In genomic region chr2:105327690-105328089, GRCh38 we compare ENCODE assay signal across 13 cellular contexts. TPM values are rescaled to one million over a fixed set of nuclear protein-coding genes. Genes with fewer than 3 reads are reported as not detected.
DNase-seq lines count a peak whose midpoint lies in the region; ATAC-seq and TF ChIP-seq lines count a peak whose summit lies in the region.
"Had no signal": no experiment of that assay in that cellular context is flagged by ENCODE, and none has a peak within 500 bp of the region (broad histone marks: within the 10 kb centered on the region; RNA-seq: fewer than 3 reads in every experiment).

No MANE protein-coding gene starts in this region.

- H3K27me3 Mint-ChIP-seq in CD4-positive, CD25-positive, alpha-beta regulatory T cell = no peaks in the 10 kb centered on the region
- H3K27me3 Mint-ChIP-seq in HFFc6 (ENCODE audit: insufficient read depth) (no peaks in the 10 kb centered on the region; the same call in 1 of the 2 replicates), nephron (ENCODE audit: low read depth) (peaks cover 3% of the 10 kb centered on the region)

- peak overlapping the region; percentile 85 for H3K4me3 ChIP-seq in CD4-positive, CD25-positive, alpha-beta regulatory T cell (ENCODE audit: low read depth, low read length)
- no peak overlapping the region for H3K4me3 ChIP-seq in adrenal gland

- peak overlapping the region; percentile 86 to 96 (median 94) for H3K4me3 Mint-ChIP-seq in CD4-positive, CD25-positive, alpha-beta regulatory T cell
- peak overlapping the region; percentile 89 for H3K4me3 Mint-ChIP-seq in HFFc6
- peak overlapping the region; percentile 84 to 99 (median 93) for H3K4me3 Mint-ChIP-seq in nephron

- no peak for TF ChIP-seq POLR2A in adrenal gland (IDR thresholded peaks at IDR 0.05)

- intact Hi-C loops in adrenal gland (cut with DNase I) = no loop called here

- H3K9me3 ChIP-seq in CD4-positive, CD25-positive, alpha-beta regulatory T cell (ENCODE audit: control insufficient read depth in 2 of 2, low read length in 2 of 2) = no peaks in the 10 kb centered on the region
- no peaks in the 10 kb centered on the region for H3K9me3 ChIP-seq in adrenal gland (replicated peaks in 1 of 3)
- H3K9me3 ChIP-seq: transverse colon had no signal

- no peak for TF ChIP-seq CTCF in HFFc6 (IDR thresholded peaks at IDR 0.05)
- no peak for TF ChIP-seq CTCF in adrenal gland (IDR thresholded peaks at IDR 0.05)
- no peak for TF ChIP-seq CTCF in nephron (IDR thresholded peaks at IDR 0.05; ENCODE audit: unreplicated experiment in 3 of 3)

- H3K36me3 ChIP-seq in CD4-positive, CD25-positive, alpha-beta regulatory T cell (ENCODE audit: control insufficient read depth, insufficient read depth, low read length) = peaks cover 8% of the 10 kb centered on the region
- H3K36me3 ChIP-seq in adrenal gland (replicated peaks in 1 of 2) = no peaks in the 10 kb centered on the region
- H3K36me3 ChIP-seq: transverse colon had no signal

- H3K27ac ChIP-seq in CD4-positive, CD25-positive, alpha-beta regulatory T cell (ENCODE audit: insufficient read depth, low read length, poor library complexity, severe bottlenecking) = no peak overlapping the region
- H3K27ac ChIP-seq in adrenal gland = peak overlapping the region in 4 of 5 donors; percentile 27 to 97 (median 68)

- DNase-seq in CD4-positive, CD25-positive, alpha-beta regulatory T cell = no peak
- DNase-seq in HFFc6 (no peak), adrenal gland (no peak), HuH-7.5 (ENCODE audit: low spot score) (no peak), NCI-H2196 treated with DMSO at 0.1 percent for 48 hours (lab: John Stamatoyannopoulos, UW; ENCODE audit: unreplicated experiment) (no peak), MV-4-11 (lab: John Stamatoyannopoulos, UW) (no peak)
- DNase-seq: activated effector memory CD4-positive, alpha-beta T cell treated with Interleukin-2 at 50 U/mL for 16 hours; effector CD4-positive, alpha-beta T cell; NCI-H524; stimulated activated CD4-positive, alpha-beta T cell treated with anti-CD3 and anti-CD28 coated beads, Interleukin-4, amount 100 ng/mL, for 24 hours; transverse colon had no signal

- peaks cover 26% of the 10 kb centered on the region for H3K4me1 ChIP-seq in CD4-positive, CD25-positive, alpha-beta regulatory T cell (ENCODE audit: control insufficient read depth, insufficient read depth, low read length, poor library complexity, severe bottlenecking)
- peaks cover 8 to 30% of the 10 kb centered on the region in 2 donors for H3K4me1 ChIP-seq in adrenal gland (replicated peaks in 1 of 2)

- no peaks in the 10 kb centered on the region for H3K9me3 Mint-ChIP-seq in CD4-positive, CD25-positive, alpha-beta regulatory T cell
- H3K9me3 Mint-ChIP-seq in HFFc6 = no peaks in the 10 kb centered on the region
- no peaks in the 10 kb centered on the region for H3K9me3 Mint-ChIP-seq in nephron

- 61 to 76% (median 69%) methylated on average over 2 of the region's 2 CpGs for WGBS in adrenal gland, 4 donors

- peak overlapping the region; percentile 62 to 95 (median 95) for H3K27ac Mint-ChIP-seq in CD4-positive, CD25-positive, alpha-beta regulatory T cell
- H3K27ac Mint-ChIP-seq in HFFc6 = peak overlapping the region; percentile 77
- peak overlapping the region; percentile 91 to 97 (median 95) for H3K27ac Mint-ChIP-seq in nephron

- H3K36me3 Mint-ChIP-seq in CD4-positive, CD25-positive, alpha-beta regulatory T cell = peaks cover 13% of the 10 kb centered on the region
- H3K36me3 Mint-ChIP-seq in HFFc6 (ENCODE audit: low read depth) = peaks cover 3% of the 10 kb centered on the region; the same call in 1 of the 2 replicates
- H3K36me3 Mint-ChIP-seq in nephron (ENCODE audit: low read depth) = no peaks in the 10 kb centered on the region

- peaks cover 21 to 67% (median 40%) of the 10 kb centered on the region in 4 donors for H3K4me1 Mint-ChIP-seq in CD4-positive, CD25-positive, alpha-beta regulatory T cell
- peaks cover 76% of the 10 kb centered on the region for H3K4me1 Mint-ChIP-seq in HFFc6 (ENCODE audit: low read depth)
- H3K4me1 Mint-ChIP-seq in nephron = peaks cover 37% of the 10 kb centered on the region

- no peak for ATAC-seq in CD4-positive, CD25-positive, alpha-beta regulatory T cell (ENCODE audit: low read depth in 2 of 2)
- no peak for ATAC-seq in HG02938 (IDR thresholded peaks at IDR 0.05; ENCODE audit: unreplicated experiment)

- H3K27me3 ChIP-seq in CD4-positive, CD25-positive, alpha-beta regulatory T cell (ENCODE audit: control insufficient read depth, insufficient read depth, low read length) = no peaks in the 10 kb centered on the region
- no peaks in the 10 kb centered on the region for H3K27me3 ChIP-seq in adrenal gland
- H3K27me3 ChIP-seq: transverse colon had no signal

RNA-seq across cellular contexts. Expression of gene TGFBRAP1, which starts 1.8 kb away (rescaled TPM):
- 21.0 TPM for total RNA-seq in CD4-positive, CD25-positive, alpha-beta regulatory T cell
- polyA plus RNA-seq in CD4-positive, CD25-positive, alpha-beta regulatory T cell = 10 to 100 TPM; 13.9 to 20.0 (median 16.5) TPM
- total RNA-seq in HFFc6 (2021; fragmentation: NEBNext Ultra II Directional; extraction: Animal tissue kit (Norgen Biotek cat#: 25700)) = 10 to 100 TPM; 18.9 to 22.5 (median 19.8) TPM
- 10 to 100 TPM; 21.1 to 29.7 (median 24.1) TPM for total RNA-seq in adrenal gland
- 10 to 100 TPM in 1 of 3 donors, 1 to 10 TPM in 2; 5.1 to 13.7 (median 6.2) TPM for polyA plus RNA-seq in adrenal gland

RNA-seq across cellular contexts. Expression of gene C2orf49, which starts 9.7 kb away (rescaled TPM):
- 19.5 TPM for total RNA-seq in CD4-positive, CD25-positive, alpha-beta regulatory T cell
- polyA plus RNA-seq in CD4-positive, CD25-positive, alpha-beta regulatory T cell = 10 to 100 TPM; 11.0 to 13.4 (median 11.4) TPM
- 10 to 100 TPM; 17.7 to 25.4 (median 20.0) TPM for total RNA-seq in HFFc6 (2021; fragmentation: NEBNext Ultra II Directional; extraction: Animal tissue kit (Norgen Biotek cat#: 25700))
- total RNA-seq in adrenal gland = 10 to 100 TPM in 6 of 8 donors, 1 to 10 TPM in 2; 9.3 to 18.6 (median 16.0) TPM
- 10 to 100 TPM in 1 of 3 donors, 1 to 10 TPM in 2; 5.9 to 17.8 (median 7.4) TPM for polyA plus RNA-seq in adrenal gland
